8 cellular contexts compared by ENCODE assay signal in the genomic region with DNA sequence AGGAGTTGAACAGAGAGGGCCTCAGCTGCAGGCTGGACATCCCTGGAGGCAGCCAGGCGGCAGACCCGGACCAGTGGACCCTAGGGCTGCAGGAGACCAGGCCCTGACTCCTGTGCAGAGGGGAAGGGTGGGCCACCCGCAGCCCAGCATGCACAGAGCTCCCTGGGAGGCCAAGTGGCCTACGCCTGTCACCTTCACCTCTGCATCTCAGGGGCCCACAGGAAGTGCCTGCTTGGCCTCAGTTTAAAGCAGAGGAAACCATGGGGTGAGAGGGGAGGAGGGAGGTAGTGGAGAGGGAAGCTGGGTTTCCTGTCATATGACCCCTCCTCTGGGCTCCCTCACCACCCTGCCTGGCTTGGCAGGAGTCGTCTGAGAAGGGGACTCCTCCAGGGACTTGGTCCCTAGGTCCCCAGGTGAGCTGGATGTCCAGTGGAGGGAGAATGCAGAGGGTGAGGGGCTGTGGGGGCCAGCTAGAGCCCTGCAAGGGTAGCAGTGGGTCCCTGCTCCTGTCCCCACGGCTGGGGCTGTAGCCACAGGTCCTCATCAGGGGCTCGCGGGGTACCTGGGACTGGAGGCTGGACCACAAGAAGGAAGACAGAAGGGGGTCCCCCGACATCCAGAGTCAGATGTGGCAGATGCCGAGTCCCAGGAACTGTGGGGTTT. TPM values are rescaled to one million over a fixed set of nuclear protein-coding genes. Genes with fewer than 3 reads are reported as not detected.
A peak's percentile ranks its signal among the peaks of the same experiment; 100 is the strongest.
DNase-seq lines count a peak whose midpoint lies in the region; ATAC-seq and TF ChIP-seq lines count a peak whose summit lies in the region.

A gene with protein sequence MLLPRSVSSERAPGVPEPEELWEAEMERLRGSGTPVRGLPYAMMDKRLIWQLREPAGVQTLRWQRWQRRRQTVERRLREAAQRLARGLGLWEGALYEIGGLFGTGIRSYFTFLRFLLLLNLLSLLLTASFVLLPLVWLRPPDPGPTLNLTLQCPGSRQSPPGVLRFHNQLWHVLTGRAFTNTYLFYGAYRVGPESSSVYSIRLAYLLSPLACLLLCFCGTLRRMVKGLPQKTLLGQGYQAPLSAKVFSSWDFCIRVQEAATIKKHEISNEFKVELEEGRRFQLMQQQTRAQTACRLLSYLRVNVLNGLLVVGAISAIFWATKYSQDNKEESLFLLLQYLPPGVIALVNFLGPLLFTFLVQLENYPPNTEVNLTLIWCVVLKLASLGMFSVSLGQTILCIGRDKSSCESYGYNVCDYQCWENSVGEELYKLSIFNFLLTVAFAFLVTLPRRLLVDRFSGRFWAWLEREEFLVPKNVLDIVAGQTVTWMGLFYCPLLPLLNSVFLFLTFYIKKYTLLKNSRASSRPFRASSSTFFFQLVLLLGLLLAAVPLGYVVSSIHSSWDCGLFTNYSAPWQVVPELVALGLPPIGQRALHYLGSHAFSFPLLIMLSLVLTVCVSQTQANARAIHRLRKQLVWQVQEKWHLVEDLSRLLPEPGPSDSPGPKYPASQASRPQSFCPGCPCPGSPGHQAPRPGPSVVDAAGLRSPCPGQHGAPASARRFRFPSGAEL (plus strand): TSS at position 333 of the 663 bp plus-strand sequence. CDS start 818 bp downstream, outside the sequence.

- ATAC-seq in gastroesophageal sphincter (no peak), GM18868 (IDR thresholded peaks at IDR 0.05; ENCODE audit: unreplicated experiment) (no peak)

- peak within 1 kb of the TSS in 3 of 4 donors; percentile 71 to 86 (median 76) for H3K27ac ChIP-seq in esophagus muscularis mucosa (replicated peaks in 1 of 4)
- H3K27ac ChIP-seq in gastroesophageal sphincter, result peak within 1 kb of the TSS in 2 of 4 donors; percentile 55 to 81

- intact Hi-C loops in esophagus muscularis mucosa (cut with DNase I), result no loop called here

- H3K36me3 ChIP-seq in GM06990 (ENCODE audit: control insufficient read depth, insufficient read depth, low read length), result peaks cover 28% of the 10 kb centered on the region
- peaks cover 0 to 7% (median 4%) of the 10 kb centered on the region in 4 donors for H3K36me3 ChIP-seq in esophagus muscularis mucosa
- peaks cover 0 to 4% of the 10 kb centered on the region in 2 donors for H3K36me3 ChIP-seq in gastroesophageal sphincter

- H3K27me3 Mint-ChIP-seq in activated CD4-positive, alpha-beta T cell treated with anti-CD3 and anti-CD28 coated beads, Interleukin-2, amount 10 ng/mL, durations not matched to agents 7 days and 5 days, result no peaks in the 10 kb centered on the region

- DNase-seq in GM06990 (ENCODE audit: extremely low read depth, insufficient read length), result peak; percentile 76
- peak; percentile 92 for DNase-seq in activated CD4-positive, alpha-beta T cell treated with anti-CD3 and anti-CD28 coated beads, Interleukin-2, amount 10 ng/mL, durations not matched to agents 7 days and 5 days
- DNase-seq in esophagus muscularis mucosa (ENCODE audit: extremely low spot score), result no peak
- DNase-seq in stimulated activated CD4-positive, alpha-beta T cell treated with anti-CD3 and anti-CD28 coated beads, Interleukin-15, amount 100 ng/mL, for 24 hours, result peak; percentile 83
- no peak for DNase-seq in HT-29 (ENCODE audit: low spot score)

- H3K4me3 ChIP-seq in GM06990 (replicated peaks; ENCODE audit: low read depth, low read length), result peak within 1 kb of the TSS; percentile 72
- peak within 1 kb of the TSS; percentile 31 to 45 (median 42) for H3K4me3 ChIP-seq in esophagus muscularis mucosa
- H3K4me3 ChIP-seq in gastroesophageal sphincter, result peak within 1 kb of the TSS in 1 of 2 donors; percentile 39

- 67% methylated on average over 7 of the region's 10 CpGs for WGBS in esophagus muscularis mucosa
- WGBS in gastroesophageal sphincter (ENCODE audit: low coverage in 1 of 2), 2 donors, result 80 to 100% methylated on average over 1 to 2 of the region's 10 CpGs

- H3K4me1 Mint-ChIP-seq in activated CD4-positive, alpha-beta T cell treated with anti-CD3 and anti-CD28 coated beads, Interleukin-2, amount 10 ng/mL, durations not matched to agents 7 days and 5 days, result peaks cover 47% of the 10 kb centered on the region

- peak within 1 kb of the TSS; percentile 78 for H3K4me3 Mint-ChIP-seq in activated CD4-positive, alpha-beta T cell treated with anti-CD3 and anti-CD28 coated beads, Interleukin-2, amount 10 ng/mL, durations not matched to agents 7 days and 5 days

- no peak for TF ChIP-seq CTCF in GM06990 (IDR thresholded peaks at IDR 0.05; ENCODE audit: insufficient read depth, low read length, poor library complexity, severe bottlenecking)
- TF ChIP-seq CTCF in esophagus muscularis mucosa (IDR thresholded peaks at IDR 0.05), result no peak
- TF ChIP-seq CTCF in gastroesophageal sphincter (IDR thresholded peaks at IDR 0.05), result no peak

- no peaks in the 10 kb centered on the region for H3K9me3 ChIP-seq in esophagus muscularis mucosa
- H3K9me3 ChIP-seq in gastroesophageal sphincter, result no peaks in the 10 kb centered on the region

- H3K27me3 ChIP-seq in GM06990 (replicated peaks; ENCODE audit: control insufficient read depth, insufficient read depth, low read length) (no peaks in the 10 kb centered on the region), esophagus muscularis mucosa (peaks cover 5 to 59% (median 14%) of the 10 kb centered on the region in 4 donors), gastroesophageal sphincter (peaks cover 70% of the 10 kb centered on the region)

- no peaks in the 10 kb centered on the region for H3K9me3 Mint-ChIP-seq in activated CD4-positive, alpha-beta T cell treated with anti-CD3 and anti-CD28 coated beads, Interleukin-2, amount 10 ng/mL, durations not matched to agents 7 days and 5 days

- peaks cover 56% of the 10 kb centered on the region for H3K36me3 Mint-ChIP-seq in activated CD4-positive, alpha-beta T cell treated with anti-CD3 and anti-CD28 coated beads, Interleukin-2, amount 10 ng/mL, durations not matched to agents 7 days and 5 days (ENCODE audit: low read depth)

- peaks cover 54 to 83% (median 75%) of the 10 kb centered on the region in 4 donors for H3K4me1 ChIP-seq in esophagus muscularis mucosa
- H3K4me1 ChIP-seq in gastroesophageal sphincter, result peaks cover 0 to 71% (median 34%) of the 10 kb centered on the region in 3 donors

- CTCF ChIA-PET in activated CD4-positive, alpha-beta T cell treated with anti-CD3 and anti-CD28 coated beads, Interleukin-2, amount 10 ng/mL, durations not matched to agents 7 days and 5 days (lab: Charles Lee), result interaction anchor here (0.7 to 15.8 kb wide), 7 partner anchors 8 to 46 kb away, joined by 3 to 89 read pairs (median 5); no protein-coding TSS in a partner anchor

- POLR2A ChIA-PET in activated CD4-positive, alpha-beta T cell treated with anti-CD3 and anti-CD28 coated beads, Interleukin-2, amount 10 ng/mL, durations not matched to agents 7 days and 5 days (lab: Charles Lee), result interaction anchor here (0.7 to 1.9 kb wide), 3 partner anchors 9 to 31 kb away, joined by 3 to 7 read pairs (median 6); no protein-coding TSS in a partner anchor

- H3K27ac Mint-ChIP-seq in activated CD4-positive, alpha-beta T cell treated with anti-CD3 and anti-CD28 coated beads, Interleukin-2, amount 10 ng/mL, durations not matched to agents 7 days and 5 days, result peak within 1 kb of the TSS; percentile 99

- no peak for TF ChIP-seq EP300 in Ishikawa (IDR thresholded peaks at IDR 0.05; ENCODE audit: borderline replicate concordance)
- no peak for TF ChIP-seq EP300 in esophagus muscularis mucosa (IDR thresholded peaks at IDR 0.05)
- no peak for TF ChIP-seq EP300 in gastroesophageal sphincter (IDR thresholded peaks at IDR 0.05)

- TF ChIP-seq POLR2A in esophagus muscularis mucosa (IDR thresholded peaks at IDR 0.05; ENCODE audit: low read depth) (no peak), gastroesophageal sphincter (IDR thresholded peaks at IDR 0.05) (no peak)

- no peak for TF ChIP-seq RAD21 in Ishikawa (IDR thresholded peaks at IDR 0.05; ENCODE audit: low read depth)

TF ChIP-seq in Ishikawa, 13 proteins besides CTCF, POLR2A, EP300 and RAD21:
- TF ChIP-seq TAF1 (IDR thresholded peaks at IDR 0.05; ENCODE audit: low read depth) (no peak), NFIC (IDR thresholded peaks at IDR 0.05) (no peak), CREB1 (IDR thresholded peaks at IDR 0.05; ENCODE audit: low read depth) (no peak), TCF12 (IDR thresholded peaks at IDR 0.05; ENCODE audit: low read depth) (no peak)
- TF ChIP-seq, protein P1, sequence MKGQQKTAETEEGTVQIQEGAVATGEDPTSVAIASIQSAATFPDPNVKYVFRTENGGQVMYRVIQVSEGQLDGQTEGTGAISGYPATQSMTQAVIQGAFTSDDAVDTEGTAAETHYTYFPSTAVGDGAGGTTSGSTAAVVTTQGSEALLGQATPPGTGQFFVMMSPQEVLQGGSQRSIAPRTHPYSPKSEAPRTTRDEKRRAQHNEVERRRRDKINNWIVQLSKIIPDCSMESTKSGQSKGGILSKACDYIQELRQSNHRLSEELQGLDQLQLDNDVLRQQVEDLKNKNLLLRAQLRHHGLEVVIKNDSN (IDR thresholded peaks at IDR 0.05), result 0 out of 2 replicates have a peak, but pooled peaks have one; percentile 22

RNA-seq across cellular contexts. Expression of the gene that starts here (rescaled TPM):
- 100 to 1,000 TPM; 331 to 364 TPM for total RNA-seq in activated CD4-positive, alpha-beta T cell treated with anti-CD3 and anti-CD28 coated beads, Interleukin-2, amount 10 ng/mL, durations not matched to agents 7 days and 5 days
- 1 to 10 TPM; 1.3 to 5.3 (median 2.3) TPM for total RNA-seq in esophagus muscularis mucosa
- total RNA-seq in gastroesophageal sphincter, result 10 to 100 TPM in 1 of 4 donors, 1 to 10 TPM in 3; 1.7 to 12.0 (median 3.0) TPM
- total RNA-seq in HT-29 (2014; rRNA removed; shearing (Covaris generic)), result 4.1 and 7.2 TPM in 2 replicates

Comparison
In these comparisons a context has a peak if more than half of its experiments do, and no peak if none do; other contexts are left out.
1. RNA of the gene that starts here (total RNA-seq): 331 to 364 TPM in activated CD4-positive, alpha-beta T cell treated with anti-CD3 and anti-CD28 coated beads, Interleukin-2, amount 10 ng/mL, durations not matched to agents 7 days and 5 days; 4.1 to 7.2 TPM in HT-29, 1.3 to 5.3 TPM in esophagus muscularis mucosa and 1.7 to 12.0 TPM in gastroesophageal sphincter; every median in the first group is over 10 times any median in the second.
2. DNase-seq: peak in GM06990 (single experiment), activated CD4-positive, alpha-beta T cell treated with anti-CD3 and anti-CD28 coated beads, Interleukin-2, amount 10 ng/mL, durations not matched to agents 7 days and 5 days (single experiment) and stimulated activated CD4-positive, alpha-beta T cell treated with anti-CD3 and anti-CD28 coated beads, Interleukin-15, amount 100 ng/mL, for 24 hours (single experiment); none in esophagus muscularis mucosa (single experiment) and HT-29 (single experiment).